Comparison of ENCODE assay signal across 18 cellular contexts in genomic region chr17:50662632-50663225, GRCh38. TPM values are rescaled to one million over a fixed set of nuclear protein-coding genes. Genes with fewer than 3 reads are reported as not detected.
DNase-seq lines count a peak whose midpoint lies in the region; ATAC-seq and TF ChIP-seq lines count a peak whose summit lies in the region.
"Had no signal": no experiment of that assay in that cellular context is flagged by ENCODE, and none has a peak within 500 bp of the region (broad histone marks: within the 10 kb centered on the region; RNA-seq: fewer than 3 reads in every experiment).

No MANE protein-coding gene starts in this region.

- peak overlapping the region; percentile 79 to 94 for H3K27ac ChIP-seq in liver (ENCODE audit: low read depth in 1 of 2, low read length in 2 of 2)
- H3K27ac ChIP-seq: left ventricle myocardium inferior had no signal

- no peak overlapping the region for H3K4me3 ChIP-seq in liver (ENCODE audit: low read depth in 1 of 3, low read length in 3 of 3)
- H3K4me3 ChIP-seq: left ventricle myocardium inferior, psoas muscle, spleen had no signal

- no peaks in the 10 kb centered on the region for H3K36me3 Mint-ChIP-seq in activated naive CD8-positive, alpha-beta T cell
- no peaks in the 10 kb centered on the region for H3K36me3 Mint-ChIP-seq in activated naive CD8-positive, alpha-beta T cell treated with anti-CD3 and anti-CD28 coated beads, Interleukin-2, amount 50 U/mL, for 24 hours (ENCODE audit: low read depth)
- no peaks in the 10 kb centered on the region for H3K36me3 Mint-ChIP-seq in activated T-helper 1 cell treated with anti-CD3 and anti-CD28 coated beads, Interleukin-12 subunit alpha, Interleukin-12 subunit beta, Interleukin-2, Interleukin-4 antibody, amounts not matched to agents 30 ng/mL and 10 ng/mL and 1 ng/mL, durations not matched to agents 14 hours and 24 hours and 36 hours (ENCODE audit: low read depth)
- H3K36me3 Mint-ChIP-seq: naive B cell had no signal

- H3K27ac Mint-ChIP-seq in activated naive CD8-positive, alpha-beta T cell = peak overlapping the region; percentile 41
- no peak overlapping the region for H3K27ac Mint-ChIP-seq in activated naive CD8-positive, alpha-beta T cell treated with anti-CD3 and anti-CD28 coated beads, Interleukin-2, amount 50 U/mL, for 24 hours
- H3K27ac Mint-ChIP-seq in activated T-helper 1 cell treated with anti-CD3 and anti-CD28 coated beads, Interleukin-12 subunit alpha, Interleukin-12 subunit beta, Interleukin-2, Interleukin-4 antibody, amounts not matched to agents 30 ng/mL and 10 ng/mL and 1 ng/mL, durations not matched to agents 14 hours and 24 hours and 36 hours = peak overlapping the region; percentile 38
- H3K27ac Mint-ChIP-seq: naive B cell had no signal

- 96% methylated on average over 9 of the region's 9 CpGs for WGBS in liver

- intact Hi-C loops in activated T-helper 1 cell treated with anti-CD3 and anti-CD28 coated beads, Interleukin-12 subunit alpha, Interleukin-12 subunit beta, Interleukin-2, Interleukin-4 antibody, amounts not matched to agents 30 ng/mL and 10 ng/mL and 1 ng/mL, durations not matched to agents 14 hours and 24 hours and 36 hours (cut with micrococcal nuclease) = no loop called here

- no peak for DNase-seq in activated naive CD8-positive, alpha-beta T cell treated with anti-CD3 and anti-CD28 coated beads, Interleukin-2, amount 50 U/mL, for 24 hours
- no peak for DNase-seq in activated T-helper 1 cell treated with anti-CD3 and anti-CD28 coated beads, Interleukin-12 subunit alpha, Interleukin-12 subunit beta, Interleukin-2, Interleukin-4 antibody, amounts not matched to agents 30 ng/mL and 10 ng/mL and 1 ng/mL, durations not matched to agents 14 hours and 24 hours and 36 hours (ENCODE audit: low spot score)
- DNase-seq in LoVo (ENCODE audit: low spot score) = no peak
- DNase-seq: activated CD4-positive, alpha-beta T cell treated with anti-CD3 and anti-CD28 coated beads for 36 hours; activated T-cell treated with anti-CD3 and anti-CD28 coated beads for 4 hours; anterior cingulate cortex; left ventricle myocardium inferior; naive B cell; SHP77 treated with DMSO at 0.1 percent for 48 hours; spleen had no signal

- no peak for TF ChIP-seq RAD21 in liver (IDR thresholded peaks at IDR 0.05)

- no peaks in the 10 kb centered on the region for H3K9me3 Mint-ChIP-seq in activated naive CD8-positive, alpha-beta T cell (ENCODE audit: low read depth)
- H3K9me3 Mint-ChIP-seq in activated naive CD8-positive, alpha-beta T cell treated with anti-CD3 and anti-CD28 coated beads, Interleukin-2, amount 50 U/mL, for 24 hours = no peaks in the 10 kb centered on the region
- no peaks in the 10 kb centered on the region for H3K9me3 Mint-ChIP-seq in activated T-helper 1 cell treated with anti-CD3 and anti-CD28 coated beads, Interleukin-12 subunit alpha, Interleukin-12 subunit beta, Interleukin-2, Interleukin-4 antibody, amounts not matched to agents 30 ng/mL and 10 ng/mL and 1 ng/mL, durations not matched to agents 14 hours and 24 hours and 36 hours
- H3K9me3 Mint-ChIP-seq: naive B cell had no signal

- peaks cover 28 to 66% (median 44%) of the 10 kb centered on the region in 4 donors for H3K4me1 ChIP-seq in liver (ENCODE audit: control insufficient read depth in 4 of 4, insufficient read depth in 4 of 4, low read length in 3 of 4)

- H3K9ac ChIP-seq in liver (ENCODE audit: low read depth in 1 of 2, low read length in 2 of 2) = no peak overlapping the region

- ATAC-seq in activated naive CD8-positive, alpha-beta T cell treated with anti-CD3 and anti-CD28 coated beads, Interleukin-2, amount 50 U/mL, for 24 hours = no peak
- ATAC-seq in GM21528 (IDR thresholded peaks at IDR 0.05; ENCODE audit: low FRiP score, unreplicated experiment) (no peak), HG03457 (IDR thresholded peaks at IDR 0.05; ENCODE audit: unreplicated experiment) (no peak), HG03159 (IDR thresholded peaks at IDR 0.05; ENCODE audit: unreplicated experiment) (no peak)
- ATAC-seq: activated CD4-positive, alpha-beta T cell treated with anti-CD3 and anti-CD28 coated beads for 36 hours had no signal

- peaks cover 0 to 1% (median 0%) of the 10 kb centered on the region in 4 donors for H3K36me3 ChIP-seq in liver (ENCODE audit: control insufficient read depth in 4 of 4, insufficient read depth in 3 of 4, low read depth in 1 of 4, low read length in 3 of 4)
- H3K36me3 ChIP-seq: left ventricle myocardium inferior, spleen had no signal

- no peak for TF ChIP-seq CTCF in liver (IDR thresholded peaks at IDR 0.05; ENCODE audit: low read depth, low read length, missing input control)

- no peaks in the 10 kb centered on the region for H3K9me3 ChIP-seq in liver (ENCODE audit: control insufficient read depth in 4 of 4, low read length in 3 of 4)
- H3K9me3 ChIP-seq: left ventricle myocardium inferior, psoas muscle, spleen had no signal

- peaks cover 14% of the 10 kb centered on the region for H3K4me1 Mint-ChIP-seq in activated naive CD8-positive, alpha-beta T cell (ENCODE audit: low read depth)
- peaks cover 13% of the 10 kb centered on the region for H3K4me1 Mint-ChIP-seq in activated naive CD8-positive, alpha-beta T cell treated with anti-CD3 and anti-CD28 coated beads, Interleukin-2, amount 50 U/mL, for 24 hours
- H3K4me1 Mint-ChIP-seq in activated T-helper 1 cell treated with anti-CD3 and anti-CD28 coated beads, Interleukin-12 subunit alpha, Interleukin-12 subunit beta, Interleukin-2, Interleukin-4 antibody, amounts not matched to agents 30 ng/mL and 10 ng/mL and 1 ng/mL, durations not matched to agents 14 hours and 24 hours and 36 hours (ENCODE audit: low read depth) = peaks cover 27% of the 10 kb centered on the region

- no peaks in the 10 kb centered on the region for H3K27me3 ChIP-seq in liver (ENCODE audit: control insufficient read depth in 4 of 4, insufficient read depth in 4 of 4, low read length in 3 of 4)
- H3K27me3 ChIP-seq: spleen had no signal

- no peak overlapping the region for H3K4me3 Mint-ChIP-seq in activated naive CD8-positive, alpha-beta T cell
- H3K4me3 Mint-ChIP-seq in activated naive CD8-positive, alpha-beta T cell treated with anti-CD3 and anti-CD28 coated beads, Interleukin-2, amount 50 U/mL, for 24 hours = no peak overlapping the region
- no peak overlapping the region for H3K4me3 Mint-ChIP-seq in activated T-helper 1 cell treated with anti-CD3 and anti-CD28 coated beads, Interleukin-12 subunit alpha, Interleukin-12 subunit beta, Interleukin-2, Interleukin-4 antibody, amounts not matched to agents 30 ng/mL and 10 ng/mL and 1 ng/mL, durations not matched to agents 14 hours and 24 hours and 36 hours
- H3K4me3 Mint-ChIP-seq: activated CD4-positive, alpha-beta T cell treated with anti-CD3 and anti-CD28 coated beads for 36 hours; naive B cell had no signal

- H3K27me3 Mint-ChIP-seq in activated naive CD8-positive, alpha-beta T cell = no peaks in the 10 kb centered on the region
- H3K27me3 Mint-ChIP-seq in activated naive CD8-positive, alpha-beta T cell treated with anti-CD3 and anti-CD28 coated beads, Interleukin-2, amount 50 U/mL, for 24 hours = no peaks in the 10 kb centered on the region
- H3K27me3 Mint-ChIP-seq in activated T-helper 1 cell treated with anti-CD3 and anti-CD28 coated beads, Interleukin-12 subunit alpha, Interleukin-12 subunit beta, Interleukin-2, Interleukin-4 antibody, amounts not matched to agents 30 ng/mL and 10 ng/mL and 1 ng/mL, durations not matched to agents 14 hours and 24 hours and 36 hours (ENCODE audit: insufficient read depth) = peaks cover 2% of the 10 kb centered on the region
- H3K27me3 Mint-ChIP-seq: activated CD4-positive, alpha-beta T cell treated with anti-CD3 and anti-CD28 coated beads for 36 hours had no signal

TF ChIP-seq in liver, 16 proteins besides CTCF, POLR2A, EP300 and RAD21:
- TF ChIP-seq JUND (IDR thresholded peaks at IDR 0.05) (no peak), FOXA2 (IDR thresholded peaks at IDR 0.05) (no peak), NR2F2 (IDR thresholded peaks at IDR 0.05) (no peak), RXRA (IDR thresholded peaks at IDR 0.05) (no peak), HNF4A (conservative IDR thresholded peaks at IDR 0.05) (no peak), FOXA1 (IDR thresholded peaks at IDR 0.05) (no peak), TAF1 (conservative IDR thresholded peaks at IDR 0.05) (no peak), YY1 (IDR thresholded peaks at IDR 0.05) (no peak), ATF3 (IDR thresholded peaks at IDR 0.05) (no peak), SP1 (IDR thresholded peaks at IDR 0.05) (no peak)

RNA-seq across cellular contexts. Expression of gene ABCC3, which starts 28.0 kb away (rescaled TPM):
- total RNA-seq in activated T-helper 1 cell treated with anti-CD3 and anti-CD28 coated beads, Interleukin-12 subunit alpha, Interleukin-12 subunit beta, Interleukin-2, Interleukin-4 antibody, amounts not matched to agents 30 ng/mL and 10 ng/mL and 1 ng/mL, durations not matched to agents 14 hours and 24 hours and 36 hours = not detected in 2 replicates
- total RNA-seq in liver = 100 to 1,000 TPM in 1 of 2 donors, 10 to 100 TPM in 1; 10.5 to 197 TPM
- 10 to 100 TPM; 66.7 to 94.3 TPM for polyA plus RNA-seq in liver
- total RNA-seq: activated CD4-positive, alpha-beta T cell treated with anti-CD3 and anti-CD28 coated beads for 36 hours; frontal cortex; G401 had no signal

RNA-seq across cellular contexts. Expression of gene ANKRD40, which starts 45.0 kb away (rescaled TPM):
- 47.0 and 50.3 TPM in 2 replicates for total RNA-seq in activated T-helper 1 cell treated with anti-CD3 and anti-CD28 coated beads, Interleukin-12 subunit alpha, Interleukin-12 subunit beta, Interleukin-2, Interleukin-4 antibody, amounts not matched to agents 30 ng/mL and 10 ng/mL and 1 ng/mL, durations not matched to agents 14 hours and 24 hours and 36 hours
- 10 to 100 TPM; 10.1 to 15.1 TPM for total RNA-seq in liver
- 1 to 10 TPM; 6.2 to 9.3 TPM for polyA plus RNA-seq in liver

RNA-seq across cellular contexts. Expression of gene LUC7L3, which starts 56.7 kb away (rescaled TPM):
- 118 and 123 TPM in 2 replicates for total RNA-seq in activated T-helper 1 cell treated with anti-CD3 and anti-CD28 coated beads, Interleukin-12 subunit alpha, Interleukin-12 subunit beta, Interleukin-2, Interleukin-4 antibody, amounts not matched to agents 30 ng/mL and 10 ng/mL and 1 ng/mL, durations not matched to agents 14 hours and 24 hours and 36 hours
- total RNA-seq in liver = 10 to 100 TPM; 26.0 to 26.5 TPM
- polyA plus RNA-seq in liver = 100 to 1,000 TPM in 1 of 2 donors, 10 to 100 TPM in 1; 15.5 to 126 TPM

Comparison
In these comparisons a context has a peak if more than half of its experiments do, and no peak if none do; other contexts are left out.
1. RNA of gene ABCC3, which starts 28.0 kb away (total RNA-seq): 10.5 to 197 TPM in liver; not detected in activated T-helper 1 cell treated with anti-CD3 and anti-CD28 coated beads, Interleukin-12 subunit alpha, Interleukin-12 subunit beta, Interleukin-2, Interleukin-4 antibody, amounts not matched to agents 30 ng/mL and 10 ng/mL and 1 ng/mL, durations not matched to agents 14 hours and 24 hours and 36 hours; every median in the first group is over 10 times any median in the second.